ENCODE assay signal across 8 cellular contexts in genomic region chr9:116687074-116687761, GRCh38. TPM values are rescaled to one million over a fixed set of nuclear protein-coding genes. Genes with fewer than 3 reads are reported as not detected.
DNase-seq lines count a peak whose midpoint lies in the region; ATAC-seq and TF ChIP-seq lines count a peak whose summit lies in the region.

TRIM32 (plus strand) TSS chr9:116687305; CDS start chr9:116697743, 10,438 bp downstream.

- H3K4me1 ChIP-seq in OCI-LY1 (ENCODE audit: insufficient read depth, low read length, severe bottlenecking) = peaks cover 39% of the 10 kb centered on the region
- peaks cover 32% of the 10 kb centered on the region for H3K4me1 ChIP-seq in mucosa of descending colon (ENCODE audit: low read depth)

- peak within 1 kb of the TSS; percentile 81 for H3K4me2 ChIP-seq in OCI-LY1 (ENCODE audit: low read length)

- peaks cover 12% of the 10 kb centered on the region for H3K36me3 Mint-ChIP-seq in Calu3 (ENCODE audit: insufficient read depth, unreplicated experiment)

- no peaks in the 10 kb centered on the region for H3K27me3 ChIP-seq in OCI-LY1 (ENCODE audit: insufficient read depth, low read length)

- no peaks in the 10 kb centered on the region for H3K9me3 Mint-ChIP-seq in Calu3 (ENCODE audit: low read depth, unreplicated experiment)

- peaks cover 12% of the 10 kb centered on the region for H3K4me1 Mint-ChIP-seq in Calu3 (ENCODE audit: low read depth, unreplicated experiment)

- peak within 1 kb of the TSS; percentile 35 for H3K27ac Mint-ChIP-seq in Calu3 (ENCODE audit: unreplicated experiment)

- H3K27ac ChIP-seq in OCI-LY1 (ENCODE audit: low read depth, low read length, poor library complexity, severe bottlenecking) = no peak within 1 kb of the TSS

- H3F3A ChIP-seq in OCI-LY1 (ENCODE audit: insufficient read depth, low read length) = no peaks in the 10 kb centered on the region

- peak within 1 kb of the TSS; percentile 29; the same call in 1 of the 2 replicates for H2AFZ ChIP-seq in OCI-LY1 (ENCODE audit: low read length)

- peaks cover 7% of the 10 kb centered on the region; the same call in 1 of the 2 replicates for H3K79me2 ChIP-seq in OCI-LY1 (ENCODE audit: insufficient read depth, low read length)

- intact Hi-C loops in Calu3 (cut with micrococcal nuclease; ENCODE audit: unreplicated experiment) = no loop called here
- intact Hi-C loops in mucosa of descending colon (cut with DNase I, micrococcal nuclease) = no loop called here

- H3K36me3 ChIP-seq in OCI-LY1 (ENCODE audit: insufficient read depth, low read length) = no peaks in the 10 kb centered on the region
- H3K36me3 ChIP-seq in mucosa of descending colon (ENCODE audit: low read depth) = no peaks in the 10 kb centered on the region

- peak within 1 kb of the TSS; percentile 93 for H3K9ac ChIP-seq in OCI-LY1 (ENCODE audit: low read length)

- H3K27me3 Mint-ChIP-seq in Calu3 (ENCODE audit: unreplicated experiment) = peaks cover 16% of the 10 kb centered on the region

- CTCF ChIA-PET in Calu3 (lab: Charles Lee) = no interaction called here

- peak; percentile 98 for ATAC-seq in GM21390 (IDR thresholded peaks at IDR 0.05; ENCODE audit: unreplicated experiment)
- peak; percentile 98 for ATAC-seq in mucosa of descending colon

- DNase-seq in Calu3 = peak; percentile 81
- DNase-seq in HUDEP-2 (lab: John Stamatoyannopoulos, UW; ENCODE audit: unreplicated experiment in 76 of 76) = peak; percentile 10 to 91 (median 79)
- peak; percentile 95 for DNase-seq in activated T-cell treated with anti-CD3 and anti-CD28 coated beads for 4 hours
- DNase-seq in epithelial cell of proximal tubule (ENCODE audit: low read depth) = no peak
- DNase-seq in mucosa of descending colon = peak; percentile 93 to 96 (median 94)
- peak; percentile 92 for DNase-seq in stimulated activated CD8-positive, alpha-beta memory T cell treated with anti-CD3 and anti-CD28 coated beads, Interleukin-4, amount 100 ng/mL, for 24 hours (ENCODE audit: low read depth)

- no TSS peak for BruUV-seq in Calu3 (replicated peaks; lab: Mats Ljungman, UMichigan)

- no peaks in the 10 kb centered on the region for H3K9me2 ChIP-seq in OCI-LY1 (ENCODE audit: low read depth, low read length)

- peak within 1 kb of the TSS; percentile 69 for H3K4me3 Mint-ChIP-seq in Calu3 (ENCODE audit: low read depth, unreplicated experiment)

- H4K20me1 ChIP-seq in OCI-LY1 (ENCODE audit: insufficient read depth, low read length) = no peaks in the 10 kb centered on the region

- H3K9me3 ChIP-seq in OCI-LY1 (ENCODE audit: low read length) = 0 out of 2 replicates have a peak, but pooled peaks cover 7% of the 10 kb centered on the region
- no peaks in the 10 kb centered on the region for H3K9me3 ChIP-seq in mucosa of descending colon

- peak within 1 kb of the TSS; percentile 99 for H3K4me3 ChIP-seq in OCI-LY1 (ENCODE audit: low read depth, low read length, poor library complexity, severe bottlenecking)
- H3K4me3 ChIP-seq in epithelial cell of proximal tubule (ENCODE audit: low read depth, low read length) = peak within 1 kb of the TSS; percentile 66
- peak within 1 kb of the TSS; percentile 48 for H3K4me3 ChIP-seq in mucosa of descending colon

- TF ChIP-seq CTCF in Calu3 (IDR thresholded peaks at IDR 0.05; ENCODE audit: unreplicated experiment) = no peak
- no peak for TF ChIP-seq CTCF in OCI-LY1 (IDR thresholded peaks at IDR 0.05; ENCODE audit: low read length)
- TF ChIP-seq CTCF in epithelial cell of proximal tubule (conservative IDR thresholded peaks at IDR 0.05; ENCODE audit: low read depth, low read length) = no peak
- TF ChIP-seq CTCF in mucosa of descending colon (IDR thresholded peaks at IDR 0.05) = no peak

RNA-seq across cellular contexts. Expression of gene TRIM32, which starts in this region (rescaled TPM):
- 8.6 and 9.3 TPM in 2 replicates for total RNA-seq in Calu3 (2022)
- 15.6 and 18.3 TPM in 2 replicates for total RNA-seq in epithelial cell of proximal tubule
- total RNA-seq in mucosa of descending colon = 10 to 100 TPM; 11.8 to 21.5 (median 20.0) TPM

Comparison
In these comparisons a context has a peak if more than half of its experiments do, and no peak if none do; other contexts are left out.
1. H3K4me3 ChIP-seq: peak in every context shown above with its lines; median percentile 99 in OCI-LY1; 66 in epithelial cell of proximal tubule; 48 in mucosa of descending colon.